ENCODE assay signal across 8 cellular contexts in the genomic region with DNA sequence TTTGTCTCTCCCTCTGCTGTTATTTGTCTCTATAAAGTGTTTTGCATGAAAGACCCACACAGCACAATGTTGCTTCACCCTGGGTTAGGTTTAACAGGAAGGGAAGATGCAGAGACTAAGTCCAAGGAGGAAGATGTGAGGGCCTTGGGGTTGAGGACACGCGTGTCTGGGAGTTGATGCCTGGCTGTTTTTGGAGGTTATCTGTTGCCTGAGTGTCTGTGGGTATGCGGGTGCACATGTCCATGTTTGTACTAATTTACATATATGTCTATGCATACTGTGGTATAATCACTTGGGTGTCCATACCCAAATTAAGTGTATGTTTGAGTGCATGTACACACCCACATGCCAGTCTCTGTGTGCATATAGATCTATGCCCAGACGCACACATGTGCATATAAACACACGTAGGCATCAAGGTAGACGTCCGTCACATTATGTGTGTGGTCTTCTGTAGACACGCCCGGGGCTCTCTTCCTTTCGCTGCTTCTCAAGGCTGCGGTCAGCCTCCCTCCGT. TPM values are rescaled to one million over a fixed set of nuclear protein-coding genes. Genes with fewer than 3 reads are reported as not detected.
DNase-seq lines count a peak whose midpoint lies in the region; ATAC-seq lines count a peak whose summit lies in the region.

No MANE protein-coding gene starts in this region.

- no peaks in the 10 kb centered on the region for H3K9me3 Mint-ChIP-seq in activated naive CD4-positive, alpha-beta T cell treated with anti-CD3 and anti-CD28 coated beads, Interleukin-2, amount 10 ng/mL, durations not matched to agents 7 days and 5 days
- no peaks in the 10 kb centered on the region for H3K9me3 Mint-ChIP-seq in activated CD4-positive, alpha-beta memory T cell treated with anti-CD3 and anti-CD28 coated beads, Interleukin-2, amount 10 ng/mL, durations not matched to agents 7 days and 5 days
- no peaks in the 10 kb centered on the region for H3K9me3 Mint-ChIP-seq in stimulated activated naive B cell treated with anti-CD40 and anti-IgM and Interleukin-4, amounts not matched to agents 10 μg/mL and 1 μg/mL and 100 μg/mL, for 72 hours

- peaks cover 48% of the 10 kb centered on the region for H3K4me1 Mint-ChIP-seq in activated naive CD4-positive, alpha-beta T cell treated with anti-CD3 and anti-CD28 coated beads, Interleukin-2, amount 10 ng/mL, durations not matched to agents 7 days and 5 days
- H3K4me1 Mint-ChIP-seq in activated CD4-positive, alpha-beta memory T cell treated with anti-CD3 and anti-CD28 coated beads, Interleukin-2, amount 10 ng/mL, durations not matched to agents 7 days and 5 days: peaks cover 45% of the 10 kb centered on the region
- peaks cover 33 to 49% of the 10 kb centered on the region in 2 donors for H3K4me1 Mint-ChIP-seq in stimulated activated naive B cell treated with anti-CD40 and anti-IgM and Interleukin-4, amounts not matched to agents 10 μg/mL and 1 μg/mL and 100 μg/mL, for 72 hours

- H3K27ac Mint-ChIP-seq in activated naive CD4-positive, alpha-beta T cell treated with anti-CD3 and anti-CD28 coated beads, Interleukin-2, amount 10 ng/mL, durations not matched to agents 7 days and 5 days: peak overlapping the region; percentile 20
- no peak overlapping the region for H3K27ac Mint-ChIP-seq in activated CD4-positive, alpha-beta memory T cell treated with anti-CD3 and anti-CD28 coated beads, Interleukin-2, amount 10 ng/mL, durations not matched to agents 7 days and 5 days
- peak overlapping the region; percentile 20 for H3K27ac Mint-ChIP-seq in stimulated activated naive B cell treated with anti-CD40 and anti-IgM and Interleukin-4, amounts not matched to agents 10 μg/mL and 1 μg/mL and 100 μg/mL, for 72 hours

- CTCF ChIA-PET in activated naive CD4-positive, alpha-beta T cell treated with anti-CD3 and anti-CD28 coated beads, Interleukin-2, amount 10 ng/mL, durations not matched to agents 7 days and 5 days (lab: Charles Lee): interaction anchor here (1.0 to 1.4 kb wide), 2 partner anchors 43 to 77 kb away, joined by 4 read pairs; no protein-coding TSS in a partner anchor
- CTCF ChIA-PET in activated CD4-positive, alpha-beta memory T cell treated with anti-CD3 and anti-CD28 coated beads, Interleukin-2, amount 10 ng/mL, durations not matched to agents 7 days and 5 days (lab: Charles Lee): interaction anchor here (1.4 to 2.0 kb wide), 2 partner anchors 16 to 27 kb away, joined by 4 to 7 read pairs; no protein-coding TSS in a partner anchor

- H3K4me3 Mint-ChIP-seq in activated naive CD4-positive, alpha-beta T cell treated with anti-CD3 and anti-CD28 coated beads, Interleukin-2, amount 10 ng/mL, durations not matched to agents 7 days and 5 days: peak overlapping the region; percentile 63
- H3K4me3 Mint-ChIP-seq in activated CD4-positive, alpha-beta memory T cell treated with anti-CD3 and anti-CD28 coated beads, Interleukin-2, amount 10 ng/mL, durations not matched to agents 7 days and 5 days: peak overlapping the region; percentile 63
- H3K4me3 Mint-ChIP-seq in stimulated activated naive B cell treated with anti-CD40 and anti-IgM and Interleukin-4, amounts not matched to agents 10 μg/mL and 1 μg/mL and 100 μg/mL, for 72 hours: peak overlapping the region; percentile 48 to 74

- peaks cover 57% of the 10 kb centered on the region for H3K27me3 Mint-ChIP-seq in activated naive CD4-positive, alpha-beta T cell treated with anti-CD3 and anti-CD28 coated beads, Interleukin-2, amount 10 ng/mL, durations not matched to agents 7 days and 5 days
- peaks cover 54% of the 10 kb centered on the region for H3K27me3 Mint-ChIP-seq in activated CD4-positive, alpha-beta memory T cell treated with anti-CD3 and anti-CD28 coated beads, Interleukin-2, amount 10 ng/mL, durations not matched to agents 7 days and 5 days
- H3K27me3 Mint-ChIP-seq in stimulated activated naive B cell treated with anti-CD40 and anti-IgM and Interleukin-4, amounts not matched to agents 10 μg/mL and 1 μg/mL and 100 μg/mL, for 72 hours: peaks cover 43 to 47% of the 10 kb centered on the region in 2 donors

- ATAC-seq in stimulated activated naive B cell treated with anti-CD40 and anti-IgM and Interleukin-4, amounts not matched to agents 10 μg/mL and 1 μg/mL and 100 μg/mL, for 72 hours (replicated peaks): peak; percentile 17 to 21

- POLR2A ChIA-PET in activated CD4-positive, alpha-beta memory T cell treated with anti-CD3 and anti-CD28 coated beads, Interleukin-2, amount 10 ng/mL, durations not matched to agents 7 days and 5 days (lab: Charles Lee): interaction anchor here (0.6 to 3.3 kb wide), 3 partner anchors 8 to 386 kb away, joined by 4 to 12 read pairs (median 5); no protein-coding TSS in a partner anchor

- H3K36me3 Mint-ChIP-seq in activated naive CD4-positive, alpha-beta T cell treated with anti-CD3 and anti-CD28 coated beads, Interleukin-2, amount 10 ng/mL, durations not matched to agents 7 days and 5 days: peaks cover 23% of the 10 kb centered on the region
- H3K36me3 Mint-ChIP-seq in activated CD4-positive, alpha-beta memory T cell treated with anti-CD3 and anti-CD28 coated beads, Interleukin-2, amount 10 ng/mL, durations not matched to agents 7 days and 5 days (ENCODE audit: low read depth): peaks cover 6% of the 10 kb centered on the region
- no peaks in the 10 kb centered on the region for H3K36me3 Mint-ChIP-seq in stimulated activated naive B cell treated with anti-CD40 and anti-IgM and Interleukin-4, amounts not matched to agents 10 μg/mL and 1 μg/mL and 100 μg/mL, for 72 hours

- H3K4me3 ChIP-seq in iPS-11a (ENCODE audit: low read depth, low read length): peak overlapping the region; percentile 45

- no peak for DNase-seq in activated naive CD4-positive, alpha-beta T cell treated with anti-CD3 and anti-CD28 coated beads, Interleukin-2, amount 10 ng/mL, durations not matched to agents 7 days and 5 days
- no peak for DNase-seq in activated naive CD4-positive, alpha-beta T cell treated with anti-CD3 and anti-CD28 coated beads, Interleukin-2, amount 50 U/mL, for 16 hours
- DNase-seq in activated CD4-positive, alpha-beta memory T cell treated with anti-CD3 and anti-CD28 coated beads, Interleukin-2, amount 10 ng/mL, durations not matched to agents 7 days and 5 days: no peak
- no peak for DNase-seq in stimulated activated naive B cell treated with anti-CD40 and anti-IgM and Interleukin-4, amounts not matched to agents 10 μg/mL and 1 μg/mL and 100 μg/mL, for 72 hours
- no peak for DNase-seq in stimulated activated CD8-positive, alpha-beta memory T cell treated with anti-CD3 and anti-CD28 coated beads, Interleukin-4, amount 100 ng/mL, for 48 hours
- no peak for DNase-seq in foreskin melanocyte
- no peak for DNase-seq in NCI-H1417 treated with DMSO at 0.1 percent for 48 hours (lab: John Stamatoyannopoulos, UW)

RNA-seq across cellular contexts. Expression of gene MAN1C1, which starts 1.0 kb away (rescaled TPM):
- 10 to 100 TPM; 22.3 to 24.1 TPM for total RNA-seq in activated CD4-positive, alpha-beta memory T cell treated with anti-CD3 and anti-CD28 coated beads, Interleukin-2, amount 10 ng/mL, durations not matched to agents 7 days and 5 days
